Comparison of ENCODE assay signal across 8 cellular contexts in the genomic region with DNA sequence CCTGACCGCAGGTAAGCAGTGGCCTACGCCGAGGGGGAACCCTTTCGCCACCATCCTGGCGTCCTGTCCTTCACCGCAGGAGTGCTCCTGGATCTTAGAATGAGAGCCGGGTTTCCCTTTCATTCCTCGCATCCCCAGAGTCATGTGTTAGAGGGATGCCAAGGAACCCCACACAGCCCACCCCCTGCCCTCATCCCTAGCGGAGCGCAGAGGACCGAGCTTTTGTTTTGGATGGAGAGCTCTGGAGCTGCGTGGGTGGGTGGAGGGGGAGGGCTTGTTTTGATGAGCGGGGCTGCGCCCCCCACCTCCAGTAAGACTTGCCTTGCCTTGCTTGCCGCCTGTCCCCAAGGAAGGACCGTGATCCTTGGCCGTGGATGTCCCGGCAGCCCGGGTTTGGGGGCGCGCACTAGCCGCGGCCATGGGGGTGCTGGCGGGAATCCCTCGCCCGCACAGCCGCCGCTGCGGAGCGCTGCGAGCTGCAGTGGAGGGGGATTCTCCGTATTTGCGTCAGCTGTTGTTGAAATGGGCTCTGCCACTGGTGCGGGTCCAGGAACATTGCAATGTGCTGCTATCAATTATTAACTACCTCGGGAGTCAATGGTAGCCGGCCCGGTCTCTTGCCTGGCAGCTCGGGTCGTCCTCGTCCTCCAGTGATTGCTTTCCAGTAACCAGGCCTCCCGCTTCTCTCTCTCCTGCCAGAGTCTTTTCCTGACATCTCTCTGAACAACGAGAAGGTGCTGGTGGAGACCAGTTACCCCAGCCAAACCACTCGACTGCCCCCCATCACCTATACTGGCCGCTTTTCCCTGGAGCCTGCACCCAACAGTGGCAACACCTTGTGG. TPM values are rescaled to one million over a fixed set of nuclear protein-coding genes. Genes with fewer than 3 reads are reported as not detected.
A peak's percentile ranks its signal among the peaks of the same experiment; 100 is the strongest.
DNase-seq lines count a peak whose midpoint lies in the region; ATAC-seq, FAIRE-seq and TF ChIP-seq lines count a peak whose summit lies in the region.

No MANE protein-coding gene starts in this region.

- H3K27ac ChIP-seq in effector memory CD4-positive, alpha-beta T cell (ENCODE audit: insufficient read depth, low read length, poor library complexity, severe bottlenecking): peak overlapping the region; percentile 21

- DNase-seq in GM12892 (ENCODE audit: insufficient read length) (no peak), neural crest cell (ENCODE audit: low read depth, low spot score) (no peak), NCI-H748 treated with DMSO at 0.1 percent for 48 hours (lab: John Stamatoyannopoulos, UW) (no peak), LoVo (ENCODE audit: low spot score) (no peak)
- DNase-seq in effector memory CD4-positive, alpha-beta T cell: peak in 1 of 3 donors; percentile 14

- H3K27me3 Mint-ChIP-seq in T-helper 1 cell treated with Interleukin-12 subunit alpha and Interleukin-12 subunit beta and Interleukin-4 antibody, amounts not matched to agents 30 μg/mL and 1 μg/mL, for 36 hours (ENCODE audit: low read depth): peaks cover 21% of the 10 kb centered on the region
- H3K27me3 Mint-ChIP-seq in neural crest cell (ENCODE audit: low read depth): peaks cover 14% of the 10 kb centered on the region

- H3K9me3 Mint-ChIP-seq in T-helper 1 cell treated with Interleukin-12 subunit alpha and Interleukin-12 subunit beta and Interleukin-4 antibody, amounts not matched to agents 30 μg/mL and 1 μg/mL, for 36 hours: no peaks in the 10 kb centered on the region
- no peaks in the 10 kb centered on the region for H3K9me3 Mint-ChIP-seq in neural crest cell

- no peak overlapping the region for H3K27ac Mint-ChIP-seq in T-helper 1 cell treated with Interleukin-12 subunit alpha and Interleukin-12 subunit beta and Interleukin-4 antibody, amounts not matched to agents 30 μg/mL and 1 μg/mL, for 36 hours
- peak overlapping the region; percentile 81 for H3K27ac Mint-ChIP-seq in neural crest cell (ENCODE audit: unreplicated experiment)

- TF ChIP-seq CTCF in neural crest cell (conservative IDR thresholded peaks at IDR 0.05): no peak

- peak overlapping the region; percentile 90 for H3K4me3 ChIP-seq in effector memory CD4-positive, alpha-beta T cell (ENCODE audit: insufficient read depth, low read depth, low read length, poor library complexity, severe bottlenecking)

- peak overlapping the region; percentile 79 for H3K4me3 Mint-ChIP-seq in T-helper 1 cell treated with Interleukin-12 subunit alpha and Interleukin-12 subunit beta and Interleukin-4 antibody, amounts not matched to agents 30 μg/mL and 1 μg/mL, for 36 hours
- H3K4me3 Mint-ChIP-seq in neural crest cell: peak overlapping the region; percentile 90

- ATAC-seq in GM19467 (IDR thresholded peaks at IDR 0.05; ENCODE audit: unreplicated experiment): no peak
- no peak for ATAC-seq in HG02970 (IDR thresholded peaks at IDR 0.05; ENCODE audit: low FRiP score, unreplicated experiment)

- no peaks in the 10 kb centered on the region for H3K9me3 ChIP-seq in effector memory CD4-positive, alpha-beta T cell (ENCODE audit: control insufficient read depth, low read length)

- H3K27me3 ChIP-seq in effector memory CD4-positive, alpha-beta T cell (replicated peaks; ENCODE audit: control insufficient read depth, insufficient read depth, low read length, poor library complexity, severe bottlenecking): no peaks in the 10 kb centered on the region

- peaks cover 16% of the 10 kb centered on the region for H3K4me1 Mint-ChIP-seq in T-helper 1 cell treated with Interleukin-12 subunit alpha and Interleukin-12 subunit beta and Interleukin-4 antibody, amounts not matched to agents 30 μg/mL and 1 μg/mL, for 36 hours (ENCODE audit: low read depth)
- peaks cover 33% of the 10 kb centered on the region for H3K4me1 Mint-ChIP-seq in neural crest cell

- H3K36me3 ChIP-seq in effector memory CD4-positive, alpha-beta T cell (ENCODE audit: control insufficient read depth, insufficient read depth, low read length): no peaks in the 10 kb centered on the region

- FAIRE-seq in GM12892 (lab: Jason Lieb, UNC): no peak

- H3K36me3 Mint-ChIP-seq in T-helper 1 cell treated with Interleukin-12 subunit alpha and Interleukin-12 subunit beta and Interleukin-4 antibody, amounts not matched to agents 30 μg/mL and 1 μg/mL, for 36 hours (ENCODE audit: low read depth): peaks cover 19% of the 10 kb centered on the region
- H3K36me3 Mint-ChIP-seq in neural crest cell (ENCODE audit: low read depth): peaks cover 20% of the 10 kb centered on the region

- 0 out of 2 replicates have a peak, but pooled peaks have one; percentile 4 for TF ChIP-seq POLR2A in GM12892 (IDR thresholded peaks at IDR 0.05; ENCODE audit: low read depth, low read length)

- peaks cover 22% of the 10 kb centered on the region for H3K4me1 ChIP-seq in effector memory CD4-positive, alpha-beta T cell (ENCODE audit: control insufficient read depth, insufficient read depth, low read length, poor library complexity, severe bottlenecking)

RNA-seq across cellular contexts. Expression of gene EGR1, which starts 1.0 kb away (rescaled TPM):
- 23.9 TPM for polyA plus RNA-seq in GM12892 (2012; ENCODE audit: missing spikeins)
- total RNA-seq in neural crest cell: 21.5 and 26.5 TPM in 2 replicates

RNA-seq across cellular contexts. Expression of gene REEP2, which starts 27.4 kb away (rescaled TPM):
- 1.3 TPM for polyA plus RNA-seq in GM12892 (2012; ENCODE audit: missing spikeins)
- 55.1 and 59.2 TPM in 2 replicates for total RNA-seq in neural crest cell
